Comparison of ENCODE assay signal across 8 cellular contexts in genomic region chr15:57375827-57376694, GRCh38. TPM values are rescaled to one million over a fixed set of nuclear protein-coding genes. Genes with fewer than 3 reads are reported as not detected.
A peak's percentile ranks its signal among the peaks of the same experiment; 100 is the strongest.
DNase-seq lines count a peak whose midpoint lies in the region; TF ChIP-seq lines count a peak whose summit lies in the region.

A gene with protein sequence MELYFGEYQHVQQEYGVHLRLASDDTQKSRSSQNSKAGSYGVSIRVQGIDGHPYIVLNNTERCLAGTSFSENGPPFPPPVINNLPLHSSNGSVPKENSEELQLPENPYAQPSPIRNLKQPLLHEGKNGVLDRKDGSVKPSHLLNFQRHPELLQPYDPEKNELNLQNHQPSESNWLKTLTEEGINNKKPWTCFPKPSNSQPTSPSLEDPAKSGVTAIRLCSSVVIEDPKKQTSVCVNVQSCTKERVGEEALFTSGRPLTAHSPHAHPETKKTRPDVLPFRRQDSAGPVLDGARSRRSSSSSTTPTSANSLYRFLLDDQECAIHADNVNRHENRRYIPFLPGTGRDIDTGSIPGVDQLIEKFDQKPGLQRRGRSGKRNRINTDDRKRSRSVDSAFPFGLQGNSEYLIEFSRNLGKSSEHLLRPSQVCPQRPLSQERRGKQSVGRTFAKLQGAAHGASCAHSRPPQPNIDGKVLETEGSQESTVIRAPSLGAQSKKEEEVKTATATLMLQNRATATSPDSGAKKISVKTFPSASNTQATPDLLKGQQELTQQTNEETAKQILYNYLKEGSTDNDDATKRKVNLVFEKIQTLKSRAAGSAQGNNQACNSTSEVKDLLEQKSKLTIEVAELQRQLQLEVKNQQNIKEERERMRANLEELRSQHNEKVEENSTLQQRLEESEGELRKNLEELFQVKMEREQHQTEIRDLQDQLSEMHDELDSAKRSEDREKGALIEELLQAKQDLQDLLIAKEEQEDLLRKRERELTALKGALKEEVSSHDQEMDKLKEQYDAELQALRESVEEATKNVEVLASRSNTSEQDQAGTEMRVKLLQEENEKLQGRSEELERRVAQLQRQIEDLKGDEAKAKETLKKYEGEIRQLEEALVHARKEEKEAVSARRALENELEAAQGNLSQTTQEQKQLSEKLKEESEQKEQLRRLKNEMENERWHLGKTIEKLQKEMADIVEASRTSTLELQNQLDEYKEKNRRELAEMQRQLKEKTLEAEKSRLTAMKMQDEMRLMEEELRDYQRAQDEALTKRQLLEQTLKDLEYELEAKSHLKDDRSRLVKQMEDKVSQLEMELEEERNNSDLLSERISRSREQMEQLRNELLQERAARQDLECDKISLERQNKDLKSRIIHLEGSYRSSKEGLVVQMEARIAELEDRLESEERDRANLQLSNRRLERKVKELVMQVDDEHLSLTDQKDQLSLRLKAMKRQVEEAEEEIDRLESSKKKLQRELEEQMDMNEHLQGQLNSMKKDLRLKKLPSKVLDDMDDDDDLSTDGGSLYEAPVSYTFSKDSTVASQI (plus strand): TSS chr15:57376505. CDS start chr15:57438000, 61,495 bp downstream.

- H3K79me2 ChIP-seq in smooth muscle cell (ENCODE audit: low read depth) = peaks cover 26% of the 10 kb centered on the region

- DNase-seq in ACHN = peak; percentile 63
- peak; percentile 53 for DNase-seq in HEK293T (ENCODE audit: extremely low spot score)
- peak; percentile 28 to 69 for DNase-seq in T47D (ENCODE audit: low read depth in 1 of 2, low spot score in 1 of 2)
- DNase-seq in iris pigment epithelial cell (ENCODE audit: low read depth) = peak; percentile 33
- peak; percentile 24 for DNase-seq in smooth muscle cell (lab: John Stamatoyannopoulos, UW; ENCODE audit: unreplicated experiment)
- DNase-seq in DMS153 (lab: John Stamatoyannopoulos, UW) = no peak
- DNase-seq in stimulated activated CD4-positive, alpha-beta T cell treated with anti-CD3 and anti-CD28 coated beads, Interleukin-2, amount 100 ng/mL, for 48 hours = no peak
- no peak for DNase-seq in H4 (ENCODE audit: low spot score)

- POLR2A ChIA-PET in HEK293T (lab: Yijun Ruan, JAX) = no interaction called here

- H3F3A ChIP-seq in smooth muscle cell (ENCODE audit: low read depth) = no peaks in the 10 kb centered on the region

- no peaks in the 10 kb centered on the region for H3K36me3 ChIP-seq in smooth muscle cell (ENCODE audit: low read depth)

- H3K4me2 ChIP-seq in smooth muscle cell = peak within 1 kb of the TSS; percentile 99

- in situ Hi-C loops in ACHN (cut with HindIII; ENCODE audit: low pct_ligation_motif_present, low pct_unique_long_range_greater_than_20kb, low sequenced_read_pairs) (no loop called here), T47D (cut with HindIII; ENCODE audit: low pct_unique_long_range_greater_than_20kb, low sequenced_read_pairs) (no loop called here)

- H3K27ac ChIP-seq in smooth muscle cell (ENCODE audit: low read depth) = no peak within 1 kb of the TSS

- no peaks in the 10 kb centered on the region for H3K27me3 ChIP-seq in smooth muscle cell (ENCODE audit: low read depth)

- CTCF ChIA-PET in HEK293T (lab: Yijun Ruan, JAX) = interaction anchor here (0.7 to 1.0 kb wide), 4 partner anchors 21 to 151 kb away, joined by 3 read pairs; no protein-coding TSS in a partner anchor

- H3K9me3 ChIP-seq in smooth muscle cell (replicated peaks; ENCODE audit: low read depth) = no peaks in the 10 kb centered on the region

- H2AFZ ChIP-seq in smooth muscle cell (ENCODE audit: low read depth) = peak within 1 kb of the TSS; percentile 99

- no peaks in the 10 kb centered on the region for H4K20me1 ChIP-seq in smooth muscle cell (ENCODE audit: low read depth)

- H3K4me3 ChIP-seq in smooth muscle cell = peak within 1 kb of the TSS; percentile 81

- 50% methylated on average over 21 of the region's 76 CpGs for WGBS in smooth muscle cell (ENCODE audit: low lambda C conversion rate)

- peak within 1 kb of the TSS; percentile 66 for H3K9ac ChIP-seq in smooth muscle cell (ENCODE audit: low read depth)

- no peak for TF ChIP-seq CTCF in smooth muscle cell (IDR thresholded peaks at IDR 0.05; ENCODE audit: borderline replicate concordance, insufficient read depth, poor library complexity, severe bottlenecking)

- H3K4me1 ChIP-seq in smooth muscle cell (ENCODE audit: low read depth) = no peaks in the 10 kb centered on the region

TF ChIP-seq in HEK293T, 16 proteins besides CTCF, POLR2A, EP300 and RAD21:
- TF ChIP-seq FOXA1 (IDR thresholded peaks at IDR 0.05) (no peak), ZNF384 (IDR thresholded peaks at IDR 0.05) (no peak)

RNA-seq across cellular contexts. Expression of the gene that starts here (rescaled TPM):
- total RNA-seq in smooth muscle cell = 9.5 and 10.7 TPM in 2 replicates
- 4.2 and 6.3 TPM in 2 replicates for polyA plus RNA-seq in smooth muscle cell
- total RNA-seq in H4 (2014; rRNA removed; shearing (Covaris generic)) = 0.41 and 0.43 TPM in 2 replicates

Comparison
In these comparisons a context has a peak if more than half of its experiments do, and no peak if none do; other contexts are left out.
1. DNase-seq: peak in ACHN (single experiment), HEK293T (single experiment), T47D (2 of 2), iris pigment epithelial cell (single experiment) and smooth muscle cell (single experiment); none in DMS153 (single experiment), stimulated activated CD4-positive, alpha-beta T cell treated with anti-CD3 and anti-CD28 coated beads, Interleukin-2, amount 100 ng/mL, for 48 hours (0 of 2) and H4 (single experiment).